In the genomic region with DNA sequence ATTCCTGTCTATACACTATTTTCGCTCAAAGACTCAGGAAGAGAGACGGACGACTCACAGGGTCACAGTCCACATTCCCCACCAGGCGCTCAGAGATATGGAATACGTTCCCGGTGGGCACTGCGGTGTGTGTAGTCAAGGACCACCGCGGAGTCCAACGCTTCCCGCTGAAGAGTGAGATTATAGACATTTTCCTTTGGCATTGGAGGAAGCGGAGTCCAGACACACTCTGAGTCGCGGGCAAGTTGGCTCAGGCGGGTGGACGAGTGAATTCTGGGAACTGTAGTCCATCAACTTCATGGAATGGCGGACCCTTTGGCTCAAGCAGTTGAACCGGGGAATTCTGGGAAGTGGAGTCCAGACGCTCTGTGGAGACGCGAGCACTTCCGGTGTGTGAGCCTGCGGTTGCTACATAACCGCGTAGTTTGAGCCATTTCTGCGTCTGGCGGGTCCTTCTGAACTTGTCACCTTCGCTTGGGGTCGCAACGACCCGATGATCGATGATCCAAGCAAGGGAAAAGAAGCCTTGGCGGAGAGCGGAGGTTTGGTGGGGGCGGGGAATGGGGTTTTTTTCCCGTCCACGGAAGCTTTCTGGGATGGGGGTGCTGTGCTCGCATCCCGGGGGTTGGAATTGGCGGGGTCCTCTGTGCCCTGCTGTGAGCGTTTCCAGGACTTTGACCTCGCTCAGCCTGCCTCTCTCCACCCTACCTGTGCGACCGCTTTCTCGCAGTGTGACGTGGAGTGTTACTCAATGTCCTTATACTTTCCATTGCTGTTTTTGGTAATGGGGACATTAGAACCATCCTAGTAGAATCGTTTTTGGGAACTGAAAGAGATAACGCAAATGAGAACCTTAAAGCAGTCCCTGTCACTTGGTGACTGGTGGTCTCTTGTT, we compare ENCODE assay signal across 8 cellular contexts. TPM values are rescaled to one million over a fixed set of nuclear protein-coding genes. Genes with fewer than 3 reads are reported as not detected.
DNase-seq lines count a peak whose midpoint lies in the region; ATAC-seq, FAIRE-seq and TF ChIP-seq lines count a peak whose summit lies in the region.

Gene ZNF230 (plus strand): TSS at position 392 of the 895 bp plus-strand sequence. CDS start 4,122 bp downstream, outside the sequence.

- BruUV-seq in HepG2 (replicated peaks; lab: Mats Ljungman, UMichigan) = TSS peak; percentile 85

- peak within 1 kb of the TSS; percentile 80 for H3K4me2 ChIP-seq in HepG2 (ENCODE audit: low read depth, low read length)

- peaks cover 0 to 9% of the 10 kb centered on the region in 2 experiments; a peak in 1 of 5 replicates for H3K36me3 ChIP-seq in HepG2 (replicated peaks in 1 of 2; ENCODE audit: control insufficient read depth in 1 of 2, insufficient read depth in 2 of 2, low read length in 2 of 2)

- under 1% methylated on average over 36 of the region's 48 CpGs for WGBS in HepG2 (ENCODE audit: low lambda C conversion rate)

- H3K9me3 ChIP-seq in HepG2 (ENCODE audit: low read length) = no peaks in the 10 kb centered on the region

- DNase-seq in NCI-H526 (lab: John Stamatoyannopoulos, UW) (peak; percentile 95 to 98), dermis blood vessel endothelial cell (peak; percentile 97), HepG2 (ENCODE audit: low spot score) (peak; percentile 96)
- peak; percentile 42 to 84 for DNase-seq in activated CD4-positive, alpha-beta T cell treated with anti-CD3 and anti-CD28 coated beads, Interleukin-2, amount 50 U/mL, for 24 hours (ENCODE audit: low read depth in 1 of 2, low spot score in 1 of 2)
- peak; percentile 67 to 73 for DNase-seq in stimulated activated CD4-positive, alpha-beta T cell treated with anti-CD3 and anti-CD28 coated beads, Interleukin-2, amount 100 ng/mL, for 48 hours

- in situ Hi-C loops in HepG2 (cut with HindIII; ENCODE audit: extremely low pct_ligation_motif_present, low pct_unique_long_range_greater_than_20kb) = no loop called here

- peak within 1 kb of the TSS; percentile 67 for H3K27ac ChIP-seq in C4-2B
- H3K27ac ChIP-seq in HepG2 (ENCODE audit: extremely low read length, insufficient read depth, low read length) = peak within 1 kb of the TSS; percentile 60

- POLR2A ChIA-PET in HepG2 (lab: Yijun Ruan, JAX) = interaction anchor here (0.8 to 2.2 kb wide), 5 partner anchors 18 to 176 kb away, joined by 3 to 11 read pairs (median 6); partner anchors contain the start of genes ZNF223, ZNF226, ZNF283 and ZNF45

- peaks cover 2% of the 10 kb centered on the region for H3K79me2 ChIP-seq in HepG2 (ENCODE audit: insufficient read depth, low read length)

- H3K9ac ChIP-seq in HepG2 (ENCODE audit: insufficient read depth, low read depth, low read length) = peak within 1 kb of the TSS; percentile 70

- H2AFZ ChIP-seq in HepG2 (ENCODE audit: low read length) = peak within 1 kb of the TSS; percentile 87

- no peaks in the 10 kb centered on the region; a peak in 1 of 5 replicates for H3K27me3 ChIP-seq in HepG2 (ENCODE audit: control insufficient read depth in 1 of 2, insufficient read depth in 2 of 2, low read length in 2 of 2)

- H3K4me3 ChIP-seq in HepG2 (replicated peaks in 1 of 3; ENCODE audit: insufficient read depth in 1 of 3, low read depth in 2 of 3, low read length in 3 of 3) = peak within 1 kb of the TSS; percentile 70 to 95 (median 81)

- TF ChIP-seq POLR2A in HepG2 (IDR thresholded peaks at IDR 0.05; ENCODE audit: insufficient read depth in 1 of 2, low read depth in 2 of 2, low read length in 2 of 2) = peak; percentile 57 to 58; a peak in 3 of 4 replicates

- no peak for TF ChIP-seq RAD21 in HepG2 (CRISPR knock-in tag; IDR thresholded peaks at IDR 0.05)

- H3K4me1 ChIP-seq in HepG2 (ENCODE audit: insufficient read depth, low read length) = peaks cover 6% of the 10 kb centered on the region

- peak; percentile 99 for FAIRE-seq in HepG2 (lab: Jason Lieb, UNC)

- no peaks in the 10 kb centered on the region for H4K20me1 ChIP-seq in HepG2 (ENCODE audit: insufficient read depth, low read length)

- no peak for TF ChIP-seq EP300 in HepG2 (IDR thresholded peaks at IDR 0.05; ENCODE audit: low read depth in 2 of 2, low read length in 2 of 2)
- TF ChIP-seq EP300 in HepG2 (CRISPR knock-in tag; IDR thresholded peaks at IDR 0.05; ENCODE audit: borderline replicate concordance) = no peak

- CTCF ChIA-PET in HepG2 (lab: Yijun Ruan, JAX; ENCODE audit: low intra/inter-chr PET ratio, low total read pairs) = no interaction called here

- intact Hi-C loops in HepG2 (cut with micrococcal nuclease; ENCODE audit: unreplicated experiment) = loop anchor here (2.0 to 10.0 kb wide), 4 partner anchors 68 to 139 kb away; partner anchors contain the start of genes ZNF225, ZNF234, ZNF284 and ZNF45

- ATAC-seq in GM19328 (IDR thresholded peaks at IDR 0.05; ENCODE audit: unreplicated experiment) = peak; percentile 90
- peak; percentile 66 for ATAC-seq in HG03469 (IDR thresholded peaks at IDR 0.05; ENCODE audit: unreplicated experiment)
- peak; percentile 98 for ATAC-seq in HepG2

- TF ChIP-seq CTCF in C4-2B (conservative IDR thresholded peaks at IDR 0.05) (no peak), HepG2 (CRISPR knock-in tag; IDR thresholded peaks at IDR 0.05) (no peak)

TF ChIP-seq in HepG2, 621 proteins besides CTCF, POLR2A, EP300 and RAD21 (continues in another document):
- TF ChIP-seq AGO2 (optimal IDR thresholded peaks at IDR 0.05; ENCODE audit: low read depth, low read length) (no peak), HIC2 (CRISPR knock-in tag; IDR thresholded peaks at IDR 0.05; ENCODE audit: low read depth) (no peak), PHF20 (CRISPR knock-in tag; IDR thresholded peaks at IDR 0.05) (peak; percentile 86), SUZ12 (IDR thresholded peaks at IDR 0.05; ENCODE audit: low read depth, low read length) (peak; percentile 77), ZNF598 (CRISPR knock-in tag; IDR thresholded peaks at IDR 0.05; ENCODE audit: borderline replicate concordance) (no peak), ZNF556 (CRISPR knock-in tag; IDR thresholded peaks at IDR 0.05; ENCODE audit: borderline replicate concordance) (peak; percentile 60; the same call in 1 of the 2 replicates)

RNA-seq across cellular contexts. Expression of gene ZNF230, which starts in this region (rescaled TPM):
- total RNA-seq in dermis blood vessel endothelial cell (2.6 and 3.7 TPM in 2 replicates), HepG2 (2016; rRNA removed; fragmentation: Illumina TruSeq; extraction: Trizol) (5.5 and 6.0 TPM in 2 replicates)
- total RNA-seq in HepG2 (2016; cell fraction: cytosol; rRNA removed; fragmentation: Illumina TruSeq; extraction: Trizol; ENCODE audit: low read depth) = 1.1 and 1.6 TPM in 2 replicates
- total RNA-seq in HepG2 (2016; cell fraction: insoluble cytoplasmic fraction; rRNA removed; fragmentation: Illumina TruSeq; extraction: Trizol) = 4.5 and 5.1 TPM in 2 replicates
- total RNA-seq in HepG2 (2016; cell fraction: membrane; rRNA removed; fragmentation: Illumina TruSeq; extraction: Trizol) = 2.8 and 3.3 TPM in 2 replicates
- total RNA-seq in HepG2 (2016; cell fraction: nucleus; rRNA removed; fragmentation: Illumina TruSeq; extraction: Trizol) = 5.5 and 6.0 TPM in 2 replicates
- 2.4 TPM in 2 replicates for polyA plus RNA-seq in HepG2 (2011; rRNA removed)
- polyA plus RNA-seq in HepG2 (2011; cell fraction: cytosol; rRNA removed) = 0.86 and 1.4 TPM in 2 replicates
- polyA plus RNA-seq in HepG2 (2011; cell fraction: nucleus; rRNA removed) = 2.3 and 3.8 TPM in 2 replicates
- 1.7 and 2.8 TPM in 2 replicates for polyA plus RNA-seq in HepG2 (2012)
- polyA plus RNA-seq in HepG2 (2016; cell fraction: cytosol; fragmentation: Illumina TruSeq; extraction: Trizol; ENCODE audit: low read depth) = 0.20 and 0.24 TPM in 2 replicates
- 3.5 and 4.2 TPM in 2 replicates for polyA plus RNA-seq in HepG2 (2016; cell fraction: insoluble cytoplasmic fraction; fragmentation: Illumina TruSeq; extraction: Trizol; ENCODE audit: low read depth)
- 0.80 and 1.0 TPM in 2 replicates for polyA plus RNA-seq in HepG2 (2016; cell fraction: membrane; fragmentation: Illumina TruSeq; extraction: Trizol; ENCODE audit: low read depth)
- 8.9 TPM in 2 replicates for polyA plus RNA-seq in HepG2 (2016; cell fraction: nucleus; fragmentation: Illumina TruSeq; extraction: Trizol; ENCODE audit: insufficient read depth, low read depth)
- polyA minus RNA-seq in HepG2 (2011; rRNA and poly(A)+ RNA removed; ENCODE audit: low replicate concordance) = 1.9 and 4.8 TPM in 2 replicates
- 1.1 and 2.4 TPM in 2 replicates for polyA minus RNA-seq in HepG2 (2011; cell fraction: cytosol; rRNA and poly(A)+ RNA removed)
- 4.6 and 5.7 TPM in 2 replicates for polyA minus RNA-seq in HepG2 (2011; cell fraction: nucleus; rRNA and poly(A)+ RNA removed)

Comparison
In these comparisons a context has a peak if more than half of its experiments do, and no peak if none do; other contexts are left out.
1. Peak in every context shown above with its lines: DNase-seq, ATAC-seq, H3K4me3 ChIP-seq and H3K27ac ChIP-seq.